24 cellular contexts compared by ENCODE assay signal in the genomic region with DNA sequence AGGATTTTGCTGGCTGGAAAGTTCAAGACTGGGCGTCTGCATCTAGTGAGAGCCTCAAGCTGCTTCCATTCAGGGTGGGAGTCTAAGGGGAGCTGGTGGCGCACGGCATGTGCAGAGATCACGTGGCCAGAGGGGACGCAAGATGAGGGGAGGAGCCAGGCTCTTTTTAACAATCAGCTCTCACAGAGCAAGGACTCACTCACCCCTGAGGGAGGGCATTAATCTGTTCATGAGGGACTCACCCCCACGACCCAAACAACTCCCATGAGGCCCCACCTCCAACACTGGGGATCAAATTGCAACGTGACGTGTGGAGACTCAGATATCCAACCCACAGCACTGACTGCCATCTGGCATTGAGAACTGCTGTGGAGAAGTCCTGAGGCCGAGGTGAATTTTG. TPM values are rescaled to one million over a fixed set of nuclear protein-coding genes. Genes with fewer than 3 reads are reported as not detected.
DNase-seq lines count a peak whose midpoint lies in the region; TF ChIP-seq lines count a peak whose summit lies in the region.
"Had no signal": no experiment of that assay in that cellular context is flagged by ENCODE, and none has a peak within 500 bp of the region (broad histone marks: within the 10 kb centered on the region; RNA-seq: fewer than 3 reads in every experiment).

No MANE protein-coding gene starts in this region.

- H3F3A ChIP-seq in GM23248 (ENCODE audit: insufficient read depth): no peaks in the 10 kb centered on the region

- H3K36me3 ChIP-seq in SJCRH30 (no peaks in the 10 kb centered on the region), GM23248 (ENCODE audit: low read depth) (no peaks in the 10 kb centered on the region), stomach (peaks cover 0 to 10% (median 4%) of the 10 kb centered on the region in 4 donors)
- H3K36me3 ChIP-seq: cardiac muscle cell, lower lobe of right lung, right lobe of liver, thyroid gland had no signal

- H3K4me3 ChIP-seq in SJCRH30 (no peak overlapping the region), GM23248 (no peak overlapping the region), stomach (no peak overlapping the region)
- H3K4me3 ChIP-seq: cardiac muscle cell, GM23338, lower lobe of right lung, right lobe of liver, thyroid gland had no signal

- DNase-seq in DMS 273 (lab: John Stamatoyannopoulos, UW; ENCODE audit: unreplicated experiment): peak; percentile 82
- peak; percentile 45 for DNase-seq in NCI-H1436 (lab: John Stamatoyannopoulos, UW)
- DNase-seq in SJCRH30: peak; percentile 38 to 63
- DNase-seq in iris pigment epithelial cell (ENCODE audit: low read depth): peak; percentile 25
- no peak for DNase-seq in stimulated activated CD4-positive, alpha-beta T cell treated with anti-CD3 and anti-CD28 coated beads, Interleukin-4, amount 100 ng/mL, for 1 hour
- no peak for DNase-seq in GM23248
- no peak for DNase-seq in HuH-7.5 (ENCODE audit: low spot score)
- DNase-seq in stomach: no peak
- DNase-seq: activated CD4-positive, alpha-beta T cell treated with anti-CD3 and anti-CD28 coated beads, Interleukin-2, amount 10 ng/mL, durations not matched to agents 24 days and 14 days; CD4-positive, CD25-positive, alpha-beta regulatory T cell; GDM1; islet precursor cell; lower lobe of right lung; NCI-H1092 treated with DMSO at 0.1 percent for 48 hours; NCI-H2029; right lobe of liver; thyroid gland had no signal

- no peaks in the 10 kb centered on the region for H3K9me2 ChIP-seq in GM23248 (ENCODE audit: insufficient read depth)

- TF ChIP-seq POLR2A in stomach (IDR thresholded peaks at IDR 0.05): no peak

- intact Hi-C loops in stomach (cut with DNase I; ENCODE audit: low total_unique reads): no loop called here

- no peaks in the 10 kb centered on the region for H3K9me3 ChIP-seq in SJCRH30 (replicated peaks)
- H3K9me3 ChIP-seq in GM23248 (ENCODE audit: low read depth): no peaks in the 10 kb centered on the region
- H3K9me3 ChIP-seq in stomach: no peaks in the 10 kb centered on the region
- H3K9me3 ChIP-seq: lower lobe of right lung, right lobe of liver, thyroid gland had no signal

- in situ Hi-C loops in GM23248 (cut with MboI): no loop called here

- no peak for TF ChIP-seq CTCF in stomach (IDR thresholded peaks at IDR 0.05)

- H3K9ac ChIP-seq in GM23248: no peak overlapping the region

- H2AFZ ChIP-seq in GM23248: no peak overlapping the region
- H2AFZ ChIP-seq: GM23338 had no signal

- WGBS in GM23248 (ENCODE audit: low coverage in 1 of 2, low lambda C conversion rate in 2 of 2, missing lambda C conversion rate in 2 of 2), 2 experiments: 35 to 40% methylated on average over 9 of the region's 9 CpGs
- WGBS in stomach, 5 donors: 42 to 61% (median 56%) methylated on average over 7 to 9 of the region's 9 CpGs

- H3K27ac ChIP-seq in SJCRH30 (no peak overlapping the region), GM23248 (no peak overlapping the region), stomach (no peak overlapping the region)
- H3K27ac ChIP-seq: cardiac muscle cell, lower lobe of right lung, right lobe of liver, thyroid gland had no signal

- no peak for TF ChIP-seq EP300 in stomach (IDR thresholded peaks at IDR 0.05)

- H3K4me1 ChIP-seq in SJCRH30 (no peaks in the 10 kb centered on the region), GM23248 (ENCODE audit: insufficient read depth) (no peaks in the 10 kb centered on the region), stomach (peaks cover 0 to 17% (median 6%) of the 10 kb centered on the region in 4 donors)
- H3K4me1 ChIP-seq: right lobe of liver had no signal

- no peaks in the 10 kb centered on the region for H4K20me1 ChIP-seq in GM23248 (ENCODE audit: insufficient read depth)

- H3K79me2 ChIP-seq in GM23248 (ENCODE audit: insufficient read depth): no peaks in the 10 kb centered on the region

- H3K4me2 ChIP-seq in GM23248 (ENCODE audit: unreplicated experiment): no peak overlapping the region
- H3K4me2 ChIP-seq: GM23338 had no signal

- H3K27me3 ChIP-seq in SJCRH30 (no peaks in the 10 kb centered on the region), GM23248 (replicated peaks; ENCODE audit: insufficient read depth) (no peaks in the 10 kb centered on the region; the same call in none of the 2 replicates), stomach (peaks cover 0 to 7% (median 0%) of the 10 kb centered on the region in 3 donors)
- H3K27me3 ChIP-seq: right lobe of liver, thyroid gland had no signal

RNA-seq across cellular contexts. Expression of a gene that starts 5.5 kb away (rescaled TPM):
- not detected in 2 replicates for total RNA-seq in SJCRH30 (2014; rRNA removed; shearing (Covaris generic))
- 0.11 TPM in 1 of 2 replicates, not detected in the other for total RNA-seq in GM23248 (2014; rRNA removed; shearing (Covaris generic))
- polyA plus RNA-seq in GM23248 (2016; fragmentation: Nextera tagmentation; extraction: Ambion mirVana) (not detected in 2 replicates), stomach (under 1 TPM; 0.13 to 0.75 (median 0.31) TPM)
- total RNA-seq in stomach: under 1 TPM in 2 of 5 donors, not detected in 3; under 0.01 to 0.92 TPM
- polyA plus RNA-seq: cardiac muscle cell, HepG2 had no signal

RNA-seq across cellular contexts. Expression of a gene that starts 15.6 kb away (rescaled TPM):
- total RNA-seq in SJCRH30 (2014; rRNA removed; shearing (Covaris generic)): not detected in 2 replicates
- total RNA-seq in GM23248 (2014; rRNA removed; shearing (Covaris generic)): not detected in 2 replicates
- polyA plus RNA-seq in GM23248 (2016; fragmentation: Nextera tagmentation; extraction: Ambion mirVana) (not detected in 2 replicates), stomach (not detected)
- not detected for total RNA-seq in stomach
- total RNA-seq: activated CD4-positive, alpha-beta T cell treated with anti-CD3 and anti-CD28 coated beads, Interleukin-2, amount 10 ng/mL, durations not matched to agents 24 days and 14 days; aorta; CD4-positive, CD25-positive, alpha-beta regulatory T cell; GM23338; HepG2; lower lobe of right lung; natural killer cell treated with Interleukin-12 subunit alpha and Interleukin-12 subunit beta and Interleukin-15 and Interleukin-18, amount 100 ng/mL, for 72 hours; NCI-H460; right lobe of liver; T-helper 1 cell treated with Interleukin-12 subunit alpha and Interleukin-12 subunit beta and Interleukin-4 antibody, amounts not matched to agents 30 ng/mL and 1 ng/mL, for 36 hours; thyroid gland had no signal
- polyA plus RNA-seq: aorta; cardiac muscle cell; CD4-positive, CD25-positive, alpha-beta regulatory T cell; GM23338; HepG2 had no signal

RNA-seq across cellular contexts. Expression of a gene that starts 29.1 kb away (rescaled TPM):
- 0.10 and 0.67 TPM in 2 replicates for total RNA-seq in SJCRH30 (2014; rRNA removed; shearing (Covaris generic))
- 0.76 and 6.2 TPM in 2 replicates for total RNA-seq in GM23248 (2014; rRNA removed; shearing (Covaris generic))
- polyA plus RNA-seq in GM23248 (2016; fragmentation: Nextera tagmentation; extraction: Ambion mirVana) (0.24 and 0.25 TPM in 2 replicates), stomach (1 to 10 TPM in 1 of 3 donors, under 1 TPM in 1, not detected in 1; 0.62 to 1.2 TPM)
- total RNA-seq in stomach: 10 to 100 TPM in 1 of 5 donors, 1 to 10 TPM in 2, not detected in 2; 2.2 to 13.3 (median 5.1) TPM
- polyA plus RNA-seq: cardiac muscle cell had no signal

RNA-seq across cellular contexts. Expression of a gene that starts 53.6 kb away (rescaled TPM):
- 29.6 and 29.8 TPM in 2 replicates for total RNA-seq in SJCRH30 (2014; rRNA removed; shearing (Covaris generic))
- total RNA-seq in GM23248 (2014; rRNA removed; shearing (Covaris generic)): 18.1 and 28.3 TPM in 2 replicates
- 17.3 and 24.5 TPM in 2 replicates for polyA plus RNA-seq in GM23248 (2016; fragmentation: Nextera tagmentation; extraction: Ambion mirVana)
- 10 to 100 TPM in 2 of 5 donors, 1 to 10 TPM in 3; 1.8 to 17.9 (median 6.4) TPM for total RNA-seq in stomach
- 10 to 100 TPM; 31.3 to 75.3 (median 41.7) TPM for polyA plus RNA-seq in stomach

Comparison
In these comparisons a context has a peak if more than half of its experiments do, and no peak if none do; other contexts are left out.
1. DNase-seq: peak in DMS 273 (single experiment), NCI-H1436 (single experiment), SJCRH30 (2 of 2) and iris pigment epithelial cell (single experiment); none in stimulated activated CD4-positive, alpha-beta T cell treated with anti-CD3 and anti-CD28 coated beads, Interleukin-4, amount 100 ng/mL, for 1 hour (single experiment), GM23248 (single experiment), HuH-7.5 (single experiment) and stomach (single experiment).